In the genomic region with DNA sequence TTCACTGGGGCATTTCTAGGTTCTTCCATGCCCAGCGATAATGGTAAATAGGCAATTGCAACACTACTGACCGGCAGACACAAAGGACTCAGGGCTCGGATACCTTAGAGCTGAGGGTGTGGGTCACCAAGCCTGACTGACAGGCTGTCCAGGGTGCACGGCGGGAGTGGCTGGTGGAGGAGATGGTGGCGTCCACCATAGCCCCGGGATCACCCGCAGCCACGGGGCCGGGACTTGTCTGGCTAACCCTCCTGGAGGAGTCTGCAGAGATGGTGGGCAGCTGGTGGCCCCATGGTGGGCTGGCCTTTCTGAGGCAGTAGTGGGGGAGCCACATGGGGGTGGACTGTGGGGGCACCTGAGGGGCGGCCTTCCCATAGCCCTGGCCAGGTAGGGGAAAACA, we compare ENCODE assay signal across 20 cellular contexts. TPM values are rescaled to one million over a fixed set of nuclear protein-coding genes. Genes with fewer than 3 reads are reported as not detected.
"Had no signal": no experiment of that assay in that cellular context is flagged by ENCODE, and none has a peak within 500 bp of the region (broad histone marks: within the 10 kb centered on the region; RNA-seq: fewer than 3 reads in every experiment).

No MANE protein-coding gene starts in this region.

- DNase-seq: NCI-H1092, NCI-H1105 treated with DMSO at 0.1 percent for 48 hours, NCI-H1417 treated with DMSO at 0.1 percent for 48 hours, NCI-H146, NCI-H1694 treated with DMSO at 0.1 percent for 48 hours, NCI-H1930, NCI-H2081, NCI-H2107, NCI-H2227 treated with DMSO at 0.1 percent for 48 hours, NCI-H524, NCI-H526 treated with DMSO at 0.1 percent for 48 hours, NCI-H774, Right ventricle myocardium superior, RPMI8226, SIG-M5 had no signal

- H3K9ac ChIP-seq: KMS-11 had no signal

- ATAC-seq: K562 had no signal

- H3K4me1 ChIP-seq: SJSA1 had no signal

- H3K27ac ChIP-seq: KMS-11, SJSA1, SK-N-MC had no signal

- H3K36me3 Mint-ChIP-seq: IgD-negative memory B cell had no signal

- H3K4me3 ChIP-seq: K562, SJSA1, SK-N-MC had no signal

- H3K27ac Mint-ChIP-seq: IgD-negative memory B cell had no signal

- H3K36me3 ChIP-seq: SJSA1 had no signal

- H3K4me2 ChIP-seq: KMS-11 had no signal

RNA-seq across cellular contexts. Expression of gene ABLIM2, which starts 11.7 kb away (rescaled TPM):
- total RNA-seq: K562 had no signal
- polyA plus RNA-seq: K562 had no signal
